Comparison of ENCODE assay signal across 9 cellular contexts in genomic region chr9:121744687-121745395, GRCh38.
DNase-seq lines count a peak whose midpoint lies in the region; ATAC-seq and TF ChIP-seq lines count a peak whose summit lies in the region.
"Had no signal": no experiment of that assay in that cellular context is flagged by ENCODE, and none has a peak within 500 bp of the region (broad histone marks: within the 10 kb centered on the region; RNA-seq: fewer than 3 reads in every experiment).

No MANE protein-coding gene starts in this region.

- DNase-seq in HK-2 (ENCODE audit: unreplicated experiment), result peak; percentile 51
- peak in 2 of 7 donors; percentile 23 to 56 for DNase-seq in adrenal gland
- no peak for DNase-seq in stomach
- no peak for DNase-seq in epidermal melanocyte (ENCODE audit: insufficient read length, low spot score)
- no peak for DNase-seq in NCI-H187 (lab: John Stamatoyannopoulos, UW)
- no peak for DNase-seq in HPDE6-E6E7 (ENCODE audit: extremely low spot score)
- DNase-seq: stimulated activated CD4-positive, alpha-beta T cell treated with anti-CD3 and anti-CD28 coated beads, Interleukin-12 subunit alpha, Interleukin-12 subunit beta, amount 100 ng/mL, for 4 hours had no signal

- H3K9me3 ChIP-seq in adrenal gland (replicated peaks in 1 of 3) (no peaks in the 10 kb centered on the region), stomach (no peaks in the 10 kb centered on the region)

- H3K4me3 ChIP-seq in adrenal gland, result peak overlapping the region in 1 of 4 donors; percentile 59
- peak overlapping the region in 3 of 4 donors; percentile 45 to 53 (median 52) for H3K4me3 ChIP-seq in stomach

- no peak for TF ChIP-seq CTCF in adrenal gland (IDR thresholded peaks at IDR 0.05)
- TF ChIP-seq CTCF in stomach (IDR thresholded peaks at IDR 0.05), result no peak

- TF ChIP-seq POLR2A in adrenal gland (IDR thresholded peaks at IDR 0.05) (peak in 1 of 2 donors; percentile 7), stomach (IDR thresholded peaks at IDR 0.05) (no peak)

- peaks cover 63 to 87% of the 10 kb centered on the region in 2 donors for H3K4me1 ChIP-seq in adrenal gland (replicated peaks in 1 of 2)
- H3K4me1 ChIP-seq in stomach, result peaks cover 87 to 99% (median 95%) of the 10 kb centered on the region in 4 donors

- intact Hi-C loops in adrenal gland (cut with DNase I) (loop anchor here in 1 of 2 donors (5.0 kb wide), 1 partner anchor 252 kb away; no protein-coding TSS in a partner anchor), stomach (cut with DNase I; ENCODE audit: low total_unique reads) (no loop called here)

- WGBS in adrenal gland, 4 donors, result 56 to 61% (median 60%) methylated on average over 6 to 11 of the region's 11 CpGs
- WGBS in stomach, 5 donors, result 24 to 47% (median 30%) methylated on average over 9 to 11 of the region's 11 CpGs

- no peak for TF ChIP-seq EP300 in stomach (IDR thresholded peaks at IDR 0.05)

- no peaks in the 10 kb centered on the region for H3K36me3 ChIP-seq in adrenal gland (replicated peaks in 1 of 2)
- H3K36me3 ChIP-seq in stomach, result no peaks in the 10 kb centered on the region

- ATAC-seq in HG02970 (IDR thresholded peaks at IDR 0.05; ENCODE audit: low FRiP score, unreplicated experiment), result no peak

- H3K27me3 ChIP-seq in adrenal gland, result no peaks in the 10 kb centered on the region
- no peaks in the 10 kb centered on the region for H3K27me3 ChIP-seq in layer of hippocampus (ENCODE audit: control insufficient read depth, insufficient read depth, low read length)
- no peaks in the 10 kb centered on the region for H3K27me3 ChIP-seq in stomach

- peak overlapping the region in 4 of 5 donors; percentile 71 to 91 (median 88) for H3K27ac ChIP-seq in adrenal gland
- H3K27ac ChIP-seq in layer of hippocampus (ENCODE audit: low read depth, low read length), result peak overlapping the region; percentile 85
- H3K27ac ChIP-seq in stomach, result peak overlapping the region; percentile 89 to 94 (median 93)
